ENCODE assay signal across 18 cellular contexts in the genomic region with DNA sequence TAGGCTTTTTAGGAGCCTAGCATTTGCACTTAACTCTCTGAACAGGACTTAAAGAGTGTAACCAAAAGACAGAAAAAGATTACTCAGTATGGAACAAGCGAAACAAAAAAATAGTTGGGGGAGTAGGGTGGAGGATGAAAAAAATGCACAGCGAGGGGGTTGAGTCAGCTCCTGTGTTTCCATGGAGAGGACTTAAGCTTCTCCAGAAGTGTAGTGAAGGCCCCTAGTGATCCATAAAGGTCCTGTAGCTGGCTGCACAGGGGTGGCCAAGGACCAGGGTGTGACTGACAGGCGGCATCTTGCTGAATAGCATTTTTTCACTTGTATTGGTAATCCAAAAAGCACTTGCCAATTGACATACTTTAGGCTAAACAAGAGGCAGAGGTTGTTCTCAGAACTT.
DNase-seq lines count a peak whose midpoint lies in the region; FAIRE-seq and TF ChIP-seq lines count a peak whose summit lies in the region.
"Had no signal": no experiment of that assay in that cellular context is flagged by ENCODE, and none has a peak within 500 bp of the region (broad histone marks: within the 10 kb centered on the region; RNA-seq: fewer than 3 reads in every experiment).

No MANE protein-coding gene starts in this region.

- FAIRE-seq in urothelium cell line (lab: Jason Lieb, UNC), result no peak
- FAIRE-seq: endometrium, small intestine had no signal

- TF ChIP-seq CTCF in astrocyte of the spinal cord (IDR thresholded peaks at IDR 0.05; ENCODE audit: low read depth, low read length) (no peak), hepatocyte (IDR thresholded peaks at IDR 0.05; ENCODE audit: poor library complexity) (no peak)

- in situ Hi-C loops in astrocyte of the spinal cord (cut with HindIII; ENCODE audit: low sequenced_read_pairs), result no loop called here

- no peaks in the 10 kb centered on the region for H3K9me2 ChIP-seq in hepatocyte (replicated peaks; ENCODE audit: insufficient read depth)

- DNase-seq in NCI-H524 (lab: John Stamatoyannopoulos, UW), result peak; percentile 4 to 29
- no peak for DNase-seq in NCI-H524 treated with DMSO at 0.1 percent for 48 hours (lab: John Stamatoyannopoulos, UW)
- DNase-seq in astrocyte of the spinal cord (ENCODE audit: low read depth, low spot score), result peak; percentile 85
- DNase-seq in hepatocyte (ENCODE audit: low spot score), result peak; percentile 11
- peak; percentile 4 for DNase-seq in urothelium cell line (ENCODE audit: low spot score)
- no peak for DNase-seq in SKM-1 treated with dmso at 0.1 percent for 144 hours (lab: John Stamatoyannopoulos, UW; ENCODE audit: unreplicated experiment)
- no peak for DNase-seq in activated effector memory CD4-positive, alpha-beta T cell treated with anti-CD3 and anti-CD28 coated beads, Interleukin-2, amount 50 U/mL, for 16 hours
- DNase-seq in NCI-H1694 treated with DMSO at 0.1 percent for 48 hours (lab: John Stamatoyannopoulos, UW), result no peak
- DNase-seq: 8988T; activated CD4-positive, alpha-beta T cell treated with anti-CD3 and anti-CD28 coated beads, Interleukin-2, amount 50 U/mL, for 1 hour; activated T-cell treated with anti-CD3 and anti-CD28 coated beads, Interleukin-2, amount 50 U/mL, for 72 hours; hippocampal formation; left ventricle myocardium inferior; NCI-H1105 treated with DMSO at 0.1 percent for 48 hours; nephron progenitor cell; RPMI8226; small intestine had no signal

- 70% methylated on average over 3 of the region's 3 CpGs for WGBS in hepatocyte (ENCODE audit: low lambda C conversion rate, missing lambda C conversion rate)

- H3K79me2 ChIP-seq in hepatocyte, result no peaks in the 10 kb centered on the region

- H3K27ac ChIP-seq in hepatocyte, result peak overlapping the region; percentile 46
- H3K27ac ChIP-seq: left ventricle myocardium inferior had no signal

- H3K36me3 ChIP-seq in hepatocyte (replicated peaks; ENCODE audit: insufficient read depth, low read depth), result no peaks in the 10 kb centered on the region
- H3K36me3 ChIP-seq: left ventricle myocardium inferior had no signal

- H2AFZ ChIP-seq in hepatocyte, result peak overlapping the region; percentile 62

- H3K27me3 ChIP-seq in hepatocyte, result no peaks in the 10 kb centered on the region

- no peaks in the 10 kb centered on the region for H4K20me1 ChIP-seq in hepatocyte (ENCODE audit: insufficient read depth, poor library complexity, severe bottlenecking)

- H3K9me3 ChIP-seq in hepatocyte (ENCODE audit: low read depth), result no peaks in the 10 kb centered on the region
- H3K9me3 ChIP-seq: left ventricle myocardium inferior had no signal

- H3K4me3 ChIP-seq in astrocyte of the spinal cord (ENCODE audit: low read depth, low read length) (no peak overlapping the region), hepatocyte (peak overlapping the region; percentile 40)
- H3K4me3 ChIP-seq: left ventricle myocardium inferior had no signal

- H3K4me1 ChIP-seq in hepatocyte (ENCODE audit: insufficient read depth), result peaks cover 5% of the 10 kb centered on the region

- peak overlapping the region; percentile 76 for H3K4me2 ChIP-seq in hepatocyte

Comparison
In these comparisons a context has a peak if more than half of its experiments do, and no peak if none do; other contexts are left out.
1. DNase-seq: peak in NCI-H524 (2 of 2), astrocyte of the spinal cord (single experiment), hepatocyte (single experiment) and urothelium cell line (single experiment); none in NCI-H524 treated with DMSO at 0.1 percent for 48 hours (single experiment), SKM-1 treated with dmso at 0.1 percent for 144 hours (single experiment), activated effector memory CD4-positive, alpha-beta T cell treated with anti-CD3 and anti-CD28 coated beads, Interleukin-2, amount 50 U/mL, for 16 hours (single experiment) and NCI-H1694 treated with DMSO at 0.1 percent for 48 hours (single experiment).